1 cellular context compared by ENCODE assay signal in the genomic region with DNA sequence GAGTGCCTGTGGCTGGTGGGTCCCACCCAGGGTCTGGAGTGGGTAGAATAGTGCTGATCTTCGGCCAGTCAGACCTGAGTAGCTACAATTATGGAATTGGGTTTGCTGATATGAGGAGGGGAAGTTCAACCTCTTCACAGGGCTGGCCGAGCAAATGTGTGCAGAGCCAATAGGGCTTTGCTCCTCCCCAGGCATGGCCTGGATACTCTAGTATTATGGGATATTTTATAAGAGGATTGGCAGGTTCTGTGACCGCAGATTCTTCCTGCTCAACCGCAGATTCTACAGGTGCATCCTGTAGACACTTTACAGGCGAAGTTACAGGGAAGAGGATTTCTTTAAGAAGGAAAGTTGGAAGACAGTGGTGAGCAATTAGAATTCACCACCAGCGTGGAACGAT.
TF ChIP-seq lines count a peak whose summit lies in the region.

No MANE protein-coding gene starts in this region.

TF ChIP-seq in GM12878, 131 proteins besides CTCF, POLR2A, EP300 and RAD21:
- TF ChIP-seq BACH1 (IDR thresholded peaks at IDR 0.05; ENCODE audit: borderline replicate concordance) = no peak
- peak; percentile 41; the same call in 1 of the 2 replicates for TF ChIP-seq RUNX3 (IDR thresholded peaks at IDR 0.05; ENCODE audit: low read length)
TF ChIP-seq in GM12878: peak in this region for 1.
